In the genomic region with DNA sequence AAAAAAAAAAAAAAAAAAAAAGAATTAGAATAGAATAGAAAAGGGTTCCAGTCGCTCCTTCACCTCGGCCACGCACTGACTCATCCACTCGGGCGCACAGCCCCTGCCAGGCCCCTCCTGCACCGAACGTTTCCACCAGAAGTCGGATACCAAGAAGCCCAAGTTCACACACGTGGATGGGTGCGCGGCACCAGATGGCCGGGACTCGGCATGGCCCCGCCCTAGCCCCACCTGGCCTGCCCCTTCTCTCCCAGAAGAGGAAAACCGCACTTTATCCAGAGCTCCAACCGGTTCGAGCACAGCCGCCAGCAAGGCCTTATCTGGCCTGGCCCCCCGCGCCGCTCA, we compare ENCODE assay signal across 9 cellular contexts. TPM values are rescaled to one million over a fixed set of nuclear protein-coding genes. Genes with fewer than 3 reads are reported as not detected.
DNase-seq lines count a peak whose midpoint lies in the region; ATAC-seq and TF ChIP-seq lines count a peak whose summit lies in the region.
"Had no signal": no experiment of that assay in that cellular context is flagged by ENCODE, and none has a peak within 500 bp of the region (broad histone marks: within the 10 kb centered on the region; RNA-seq: fewer than 3 reads in every experiment).

No MANE protein-coding gene starts in this region.

- no peaks in the 10 kb centered on the region for H3K79me2 ChIP-seq in MM.1S (ENCODE audit: low read length)
- H3K79me2 ChIP-seq in neural progenitor cell (ENCODE audit: low read depth): no peaks in the 10 kb centered on the region

- H3K4me3 Mint-ChIP-seq in CD8-positive, alpha-beta memory T cell: peak overlapping the region; percentile 79 to 90 (median 82)
- peak overlapping the region; percentile 51 for H3K4me3 Mint-ChIP-seq in neural progenitor cell

- H3K4me2 ChIP-seq in MM.1S (ENCODE audit: low read depth, low read length) (peak overlapping the region; percentile 96), neural progenitor cell (peak overlapping the region; percentile 14)

- H3K4me3 ChIP-seq in CD8-positive, alpha-beta memory T cell (ENCODE audit: low read length): peak overlapping the region; percentile 81
- peak overlapping the region; percentile 59 for H3K4me3 ChIP-seq in MM.1S (ENCODE audit: low read length)
- no peak overlapping the region for H3K4me3 ChIP-seq in body of pancreas
- no peak overlapping the region for H3K4me3 ChIP-seq in neural progenitor cell

- H3K27ac ChIP-seq in CD8-positive, alpha-beta memory T cell (ENCODE audit: low read depth, low read length): peak overlapping the region; percentile 59
- H3K27ac ChIP-seq in MM.1S (ENCODE audit: low read length) (no peak overlapping the region), body of pancreas (peak overlapping the region; percentile 81 to 94 (median 91)), neural progenitor cell (no peak overlapping the region)

- intact Hi-C loops in body of pancreas (cut with DNase I): no loop called here

- peaks cover 33 to 50% (median 33%) of the 10 kb centered on the region in 3 donors for H3K4me1 Mint-ChIP-seq in CD8-positive, alpha-beta memory T cell
- peaks cover 37% of the 10 kb centered on the region for H3K4me1 Mint-ChIP-seq in neural progenitor cell

- ATAC-seq in body of pancreas (no peak), GM19395 (IDR thresholded peaks at IDR 0.05; ENCODE audit: unreplicated experiment) (no peak), GM21447 (IDR thresholded peaks at IDR 0.05; ENCODE audit: unreplicated experiment) (no peak), HG02798 (IDR thresholded peaks at IDR 0.05; ENCODE audit: poor library complexity, unreplicated experiment) (no peak), GM18868 (IDR thresholded peaks at IDR 0.05; ENCODE audit: unreplicated experiment) (no peak)

- H3K27me3 Mint-ChIP-seq in CD8-positive, alpha-beta memory T cell: peaks cover 15 to 41% of the 10 kb centered on the region in 2 donors
- H3K27me3 Mint-ChIP-seq in neural progenitor cell (ENCODE audit: insufficient read depth, low read depth): peaks cover 29% of the 10 kb centered on the region

- H3K36me3 Mint-ChIP-seq in CD8-positive, alpha-beta memory T cell: no peaks in the 10 kb centered on the region
- peaks cover 3% of the 10 kb centered on the region for H3K36me3 Mint-ChIP-seq in neural progenitor cell

- H3K4me1 ChIP-seq in CD8-positive, alpha-beta memory T cell (ENCODE audit: insufficient read depth, low read length): peaks cover 31% of the 10 kb centered on the region
- H3K4me1 ChIP-seq in MM.1S (ENCODE audit: low read length) (peaks cover 21% of the 10 kb centered on the region), body of pancreas (peaks cover 40% of the 10 kb centered on the region), neural progenitor cell (peaks cover 11% of the 10 kb centered on the region)

- H3K9ac ChIP-seq in MM.1S (ENCODE audit: low read length) (peak overlapping the region; percentile 40; the same call in 1 of the 2 replicates), neural progenitor cell (no peak overlapping the region)

- H3K9me3 ChIP-seq in CD8-positive, alpha-beta memory T cell (ENCODE audit: low read length): no peaks in the 10 kb centered on the region
- H3K9me3 ChIP-seq in MM.1S (replicated peaks; ENCODE audit: insufficient read depth, low read length) (no peaks in the 10 kb centered on the region), body of pancreas (no peaks in the 10 kb centered on the region), neural progenitor cell (ENCODE audit: low read depth) (no peaks in the 10 kb centered on the region)

- peak overlapping the region in 2 of 8 donors; percentile 76 to 87 for H3K27ac Mint-ChIP-seq in CD8-positive, alpha-beta memory T cell
- no peak overlapping the region for H3K27ac Mint-ChIP-seq in neural progenitor cell

- CTCF ChIA-PET in CD8-positive, alpha-beta memory T cell (lab: Charles Lee): interaction anchor here (0.8 to 2.2 kb wide), 14 partner anchors 10 to 302 kb away, joined by 3 to 37 read pairs (median 10); partner anchors contain the start of genes LRRC8E, MAP2K7, SNAPC2 and TIMM44

- peaks cover 16% of the 10 kb centered on the region for H3K27me3 ChIP-seq in CD8-positive, alpha-beta memory T cell (ENCODE audit: insufficient read depth, low read length, poor library complexity, severe bottlenecking)
- H3K27me3 ChIP-seq in MM.1S (replicated peaks; ENCODE audit: insufficient read depth, low read length): peaks cover 8% of the 10 kb centered on the region
- H3K27me3 ChIP-seq in body of pancreas: no peaks in the 10 kb centered on the region
- H3K27me3 ChIP-seq in neural progenitor cell: peaks cover 49% of the 10 kb centered on the region

- no peak for TF ChIP-seq POLR2A in body of pancreas (IDR thresholded peaks at IDR 0.05)

- H3F3A ChIP-seq in MM.1S (ENCODE audit: insufficient read depth, low read length): peaks cover 12% of the 10 kb centered on the region
- H3F3A ChIP-seq in neural progenitor cell (ENCODE audit: low read depth): peaks cover 55% of the 10 kb centered on the region

- H3K36me3 ChIP-seq in CD8-positive, alpha-beta memory T cell (ENCODE audit: insufficient read depth, low read length): no peaks in the 10 kb centered on the region
- H3K36me3 ChIP-seq in MM.1S (replicated peaks; ENCODE audit: insufficient read depth, low read length) (no peaks in the 10 kb centered on the region), body of pancreas (replicated peaks in 1 of 2; ENCODE audit: insufficient read depth in 1 of 2, low read depth in 2 of 2) (no peaks in the 10 kb centered on the region), neural progenitor cell (no peaks in the 10 kb centered on the region)

- POLR2A ChIA-PET in CD8-positive, alpha-beta memory T cell (lab: Charles Lee): interaction anchor here (2.2 kb wide), 2 partner anchors 35 to 52 kb away, joined by 11 to 16 read pairs; partner anchors contain the start of genes MAP2K7 and SNAPC2

- DNase-seq in CD8-positive, alpha-beta memory T cell: no peak
- DNase-seq in MM.1S (no peak), body of pancreas (no peak), neural progenitor cell (ENCODE audit: low spot score) (no peak)

- no peaks in the 10 kb centered on the region for H3K9me2 ChIP-seq in MM.1S (replicated peaks; ENCODE audit: insufficient read depth, low read length)

- H4K20me1 ChIP-seq in MM.1S (ENCODE audit: insufficient read depth, low read length) (no peaks in the 10 kb centered on the region), neural progenitor cell (ENCODE audit: low read depth) (peaks cover 64% of the 10 kb centered on the region)

- TF ChIP-seq CTCF in MM.1S (IDR thresholded peaks at IDR 0.05; ENCODE audit: low read length): no peak
- TF ChIP-seq CTCF in body of pancreas (IDR thresholded peaks at IDR 0.05): no peak
- no peak for TF ChIP-seq CTCF in neural progenitor cell (IDR thresholded peaks at IDR 0.05)

- H3K9me3 Mint-ChIP-seq in CD8-positive, alpha-beta memory T cell: peaks cover 0 to 2% (median 0%) of the 10 kb centered on the region in 5 donors
- H3K9me3 Mint-ChIP-seq in neural progenitor cell: no peaks in the 10 kb centered on the region

- peak overlapping the region; percentile 83 for H2AFZ ChIP-seq in MM.1S (ENCODE audit: low read length)
- H2AFZ ChIP-seq in neural progenitor cell (replicated peaks): no peak overlapping the region

- WGBS in body of pancreas, 2 donors: 29 to 33% methylated on average over 16 to 21 of the region's 21 CpGs

RNA-seq across cellular contexts. Expression of gene PRR36, which starts 5.9 kb away (rescaled TPM):
- not detected for total RNA-seq in CD8-positive, alpha-beta memory T cell
- polyA plus RNA-seq in CD8-positive, alpha-beta memory T cell: not detected
- 10 to 100 TPM in 1 of 2 donors, 1 to 10 TPM in 1; 1.0 to 12.9 TPM for total RNA-seq in body of pancreas
- 0.07 and 2.8 TPM in 2 replicates for total RNA-seq in neural progenitor cell (ENCODE audit: low replicate concordance)
- total RNA-seq: myocyte had no signal

RNA-seq across cellular contexts. Expression of gene LRRC8E, which starts 20.0 kb away (rescaled TPM):
- total RNA-seq in CD8-positive, alpha-beta memory T cell: not detected
- polyA plus RNA-seq in CD8-positive, alpha-beta memory T cell: not detected
- total RNA-seq in body of pancreas: 1 to 10 TPM; 2.6 to 3.4 TPM
- 0.65 and 1.2 TPM in 2 replicates for total RNA-seq in neural progenitor cell (ENCODE audit: low replicate concordance)

RNA-seq across cellular contexts. Expression of gene MAP2K7, which starts 35.4 kb away (rescaled TPM):
- 10 to 100 TPM; 35.9 to 38.3 TPM for total RNA-seq in CD8-positive, alpha-beta memory T cell
- 2.0 TPM for polyA plus RNA-seq in CD8-positive, alpha-beta memory T cell
- total RNA-seq in body of pancreas (10 to 100 TPM in 1 of 2 donors, 1 to 10 TPM in 1; 8.0 to 34.9 TPM), neural progenitor cell (ENCODE audit: low replicate concordance) (14.4 and 20.7 TPM in 2 replicates)

RNA-seq across cellular contexts. Expression of gene EVI5L, which starts 38.3 kb away (rescaled TPM):
- total RNA-seq in CD8-positive, alpha-beta memory T cell: 1 to 10 TPM; 6.7 to 7.4 TPM
- polyA plus RNA-seq in CD8-positive, alpha-beta memory T cell: 2.9 TPM
- total RNA-seq in body of pancreas: 10 to 100 TPM in 1 of 2 donors, 1 to 10 TPM in 1; 6.0 to 12.9 TPM
- 4.1 and 13.5 TPM in 2 replicates for total RNA-seq in neural progenitor cell (ENCODE audit: low replicate concordance)

RNA-seq across cellular contexts. Expression of gene TGFBR3L, which starts 46.3 kb away (rescaled TPM):
- total RNA-seq in CD8-positive, alpha-beta memory T cell: 1 to 10 TPM; 7.7 to 8.6 TPM
- polyA plus RNA-seq in CD8-positive, alpha-beta memory T cell: 1.3 TPM
- total RNA-seq in body of pancreas (1 to 10 TPM in 1 of 2 donors, not detected in 1; 9.9 TPM), neural progenitor cell (ENCODE audit: low replicate concordance) (0.99 and 1.8 TPM in 2 replicates)

Comparison
In these comparisons a context has a peak if more than half of its experiments do, and no peak if none do; other contexts are left out.
1. H3K27ac ChIP-seq: peak in CD8-positive, alpha-beta memory T cell (single experiment) and body of pancreas (4 of 4); none in MM.1S (single experiment) and neural progenitor cell (single experiment).
2. H3K4me3 ChIP-seq: peak in CD8-positive, alpha-beta memory T cell (single experiment) and MM.1S (single experiment); none in body of pancreas (0 of 2) and neural progenitor cell (single experiment).